ENCODE assay signal across 8 cellular contexts in the genomic region with DNA sequence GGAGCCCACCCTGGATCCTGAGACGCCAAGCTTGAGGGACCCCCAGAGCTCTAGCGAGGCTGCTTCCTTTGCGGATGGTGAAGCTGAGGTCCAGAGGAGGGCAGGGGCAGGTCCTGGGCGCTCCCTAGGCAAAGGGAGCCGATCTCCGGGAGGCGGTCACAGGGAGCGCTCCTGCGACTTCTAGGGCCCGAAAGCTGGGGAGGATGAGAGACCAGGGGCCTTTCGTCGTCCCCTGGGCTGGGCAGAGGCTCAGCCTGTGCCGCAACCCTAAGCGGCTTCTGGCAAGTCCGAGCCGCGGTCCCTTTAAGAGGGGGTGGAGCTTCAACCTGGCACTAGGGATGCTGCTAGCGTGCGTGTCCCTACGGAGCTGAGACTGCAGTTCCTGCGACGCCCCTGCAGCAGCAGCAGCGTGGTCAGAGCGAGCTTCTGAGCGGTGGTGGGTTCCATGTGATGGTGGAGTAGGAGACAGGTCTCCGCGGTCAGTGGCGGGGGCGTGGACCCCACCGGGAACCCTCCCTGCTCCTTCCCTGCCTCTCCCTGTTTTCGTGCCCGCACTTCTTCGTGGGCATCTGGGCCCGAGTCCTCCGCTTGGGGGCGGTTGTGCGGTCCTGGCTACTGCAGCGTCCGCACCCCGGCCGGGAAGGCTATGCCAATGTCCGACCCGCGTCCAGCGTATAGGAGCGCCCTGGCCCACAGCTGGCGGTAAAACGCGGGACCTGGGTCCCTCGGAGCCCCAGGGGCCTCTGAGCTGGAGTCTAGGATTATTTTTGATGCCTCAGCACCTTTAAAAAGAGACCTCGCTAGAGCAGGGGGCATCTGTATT.
DNase-seq lines count a peak whose midpoint lies in the region; ATAC-seq and TF ChIP-seq lines count a peak whose summit lies in the region.

No MANE protein-coding gene starts in this region.

- H3K27me3 Mint-ChIP-seq in activated CD4-positive, alpha-beta T cell treated with anti-CD3 and anti-CD28 coated beads, Interleukin-2, amount 10 ng/mL, durations not matched to agents 7 days and 5 days = peaks cover 10% of the 10 kb centered on the region

- peak overlapping the region; percentile 81 for H3K4me3 Mint-ChIP-seq in activated CD4-positive, alpha-beta T cell treated with anti-CD3 and anti-CD28 coated beads, Interleukin-2, amount 10 ng/mL, durations not matched to agents 7 days and 5 days

- intact Hi-C loops in left lung (cut with DNase I) = no loop called here

- peaks cover 50% of the 10 kb centered on the region for H3K4me1 Mint-ChIP-seq in activated CD4-positive, alpha-beta T cell treated with anti-CD3 and anti-CD28 coated beads, Interleukin-2, amount 10 ng/mL, durations not matched to agents 7 days and 5 days

- peaks cover 6% of the 10 kb centered on the region for H3K36me3 Mint-ChIP-seq in activated CD4-positive, alpha-beta T cell treated with anti-CD3 and anti-CD28 coated beads, Interleukin-2, amount 10 ng/mL, durations not matched to agents 7 days and 5 days (ENCODE audit: low read depth)

- H3K9me3 ChIP-seq in left lung = no peaks in the 10 kb centered on the region

- peak overlapping the region; percentile 83 for H3K27ac Mint-ChIP-seq in activated CD4-positive, alpha-beta T cell treated with anti-CD3 and anti-CD28 coated beads, Interleukin-2, amount 10 ng/mL, durations not matched to agents 7 days and 5 days

- H3K4me1 ChIP-seq in left lung = no peaks in the 10 kb centered on the region

- H3K9me3 Mint-ChIP-seq in activated CD4-positive, alpha-beta T cell treated with anti-CD3 and anti-CD28 coated beads, Interleukin-2, amount 10 ng/mL, durations not matched to agents 7 days and 5 days = no peaks in the 10 kb centered on the region

- H3K4me3 ChIP-seq in AG09309 (ENCODE audit: control insufficient read depth, low read depth, low read length) (peak overlapping the region; percentile 98), left lung (peak overlapping the region; percentile 52 to 61)

- peak overlapping the region; percentile 53 to 79 for H3K27ac ChIP-seq in left lung

- H3K36me3 ChIP-seq in left lung = no peaks in the 10 kb centered on the region

- CTCF ChIA-PET in activated CD4-positive, alpha-beta T cell treated with anti-CD3 and anti-CD28 coated beads, Interleukin-2, amount 10 ng/mL, durations not matched to agents 7 days and 5 days (lab: Charles Lee) = interaction anchor here (0.6 to 3.2 kb wide), 8 partner anchors 9 to 598 kb away, joined by 3 to 11 read pairs (median 4); a partner anchor contains a TSS

- POLR2A ChIA-PET in activated CD4-positive, alpha-beta T cell treated with anti-CD3 and anti-CD28 coated beads, Interleukin-2, amount 10 ng/mL, durations not matched to agents 7 days and 5 days (lab: Charles Lee) = no interaction called here

- ATAC-seq in GM18909 (IDR thresholded peaks at IDR 0.05; ENCODE audit: poor library complexity, unreplicated experiment) (peak; percentile 99), HG03139 (IDR thresholded peaks at IDR 0.05; ENCODE audit: unreplicated experiment) (peak; percentile 99), left lung (peak; percentile 99)

- peak; percentile 44 for TF ChIP-seq CTCF in AG09309 (IDR thresholded peaks at IDR 0.05; ENCODE audit: control insufficient read depth, insufficient read depth, low read depth, low read length, missing control alignments)
- TF ChIP-seq CTCF in left lung (IDR thresholded peaks at IDR 0.05) = no peak

- DNase-seq in AG09309 (ENCODE audit: low read depth) = peak; percentile 57
- peak; percentile 77 for DNase-seq in NCI-H345 treated with DMSO at 0.1 percent for 48 hours (lab: John Stamatoyannopoulos, UW; ENCODE audit: unreplicated experiment)
- DNase-seq in activated CD4-positive, alpha-beta T cell treated with anti-CD3 and anti-CD28 coated beads, Interleukin-2, amount 10 ng/mL, durations not matched to agents 7 days and 5 days = peak; percentile 81
- peak; percentile 68 for DNase-seq in dedifferentiated amniotic fluid mesenchymal stem cell (ENCODE audit: extremely low spot score)
- peak; percentile 89 to 91 for DNase-seq in left lung
- DNase-seq in stimulated activated CD4-positive, alpha-beta T cell treated with anti-CD3 and anti-CD28 coated beads, Interleukin-2, amount 100 ng/mL, for 48 hours = peak; percentile 57 to 68

- H3K27me3 ChIP-seq in left lung = peaks cover 0 to 20% of the 10 kb centered on the region in 2 donors

Comparison
In these comparisons a context has a peak if more than half of its experiments do, and no peak if none do; other contexts are left out.
1. Peak in every context shown above with its lines: DNase-seq, ATAC-seq, H3K4me3 ChIP-seq and H3K27ac ChIP-seq.